In genomic region chr10:60914676-60915075, GRCh38 we compare ENCODE assay signal across 9 cellular contexts. TPM values are rescaled to one million over a fixed set of nuclear protein-coding genes. Genes with fewer than 3 reads are reported as not detected.
DNase-seq lines count a peak whose midpoint lies in the region; ATAC-seq lines count a peak whose summit lies in the region.
"Had no signal": no experiment of that assay in that cellular context is flagged by ENCODE, and none has a peak within 500 bp of the region (broad histone marks: within the 10 kb centered on the region; RNA-seq: fewer than 3 reads in every experiment).

No MANE protein-coding gene starts in this region.

- intact Hi-C loops in Right ventricle myocardium superior (cut with DNase I): no loop called here

- peak; percentile 88 for DNase-seq in AG20443 (ENCODE audit: low spot score)
- DNase-seq in amniotic epithelial cell (ENCODE audit: low read depth): peak; percentile 92
- DNase-seq in Right ventricle myocardium superior: no peak
- DNase-seq in renal cortical epithelial cell (ENCODE audit: low read depth): peak; percentile 81
- DNase-seq in retina: no peak
- DNase-seq in HuH-7 (ENCODE audit: low spot score): no peak
- DNase-seq in NCI-H345 treated with DMSO at 0.1 percent for 48 hours (lab: John Stamatoyannopoulos, UW; ENCODE audit: unreplicated experiment): no peak
- DNase-seq: CD4-positive, CD25-positive, alpha-beta regulatory T cell had no signal

- ATAC-seq in Right ventricle myocardium superior (ENCODE audit: poor library complexity) (peak; percentile 71), HG03565 (IDR thresholded peaks at IDR 0.05; ENCODE audit: unreplicated experiment) (no peak)

RNA-seq across cellular contexts. Expression of gene RHOBTB1, which starts 29.3 kb away (rescaled TPM):
- total RNA-seq in Right ventricle myocardium superior: 13.0 TPM
- 23.2 and 32.3 TPM in 2 replicates for total RNA-seq in renal cortical epithelial cell

Comparison
In these comparisons a context has a peak if more than half of its experiments do, and no peak if none do; other contexts are left out.
1. DNase-seq: peak in AG20443 (single experiment), amniotic epithelial cell (single experiment) and renal cortical epithelial cell (single experiment); none in Right ventricle myocardium superior (single experiment), retina (single experiment), HuH-7 (single experiment) and NCI-H345 treated with DMSO at 0.1 percent for 48 hours (single experiment).